1 cellular context compared by ENCODE assay signal in genomic region chr6:161446934-161447333, GRCh38.
TF ChIP-seq lines count a peak whose summit lies in the region.

No MANE protein-coding gene starts in this region.

TF ChIP-seq in K562, 482 proteins besides CTCF, POLR2A, EP300 and RAD21 (continued from another document):
- no peak for TF ChIP-seq ZNF518B (CRISPR knock-in tag; IDR thresholded peaks at IDR 0.05)
- no peak for TF ChIP-seq MCM7 (IDR thresholded peaks at IDR 0.05)
